26 cellular contexts compared by ENCODE assay signal in genomic region chr19:555474-555808, GRCh38. TPM values are rescaled to one million over a fixed set of nuclear protein-coding genes. Genes with fewer than 3 reads are reported as not detected.
"Had no signal": no experiment of that assay in that cellular context is flagged by ENCODE, and none has a peak within 500 bp of the region (broad histone marks: within the 10 kb centered on the region; RNA-seq: fewer than 3 reads in every experiment).

No MANE protein-coding gene starts in this region.

- H3K4me3 Mint-ChIP-seq: activated CD4-positive, alpha-beta T cell treated with anti-CD3 and anti-CD28 coated beads, Interleukin-2, amount 10 ng/mL, durations not matched to agents 7 days and 5 days; activated CD8-positive, alpha-beta memory T cell treated with anti-CD3 and anti-CD28 coated beads, Interleukin-2, amount 10 ng/mL, durations not matched to agents 7 days and 5 days; activated CD8-positive, alpha-beta T cell treated with anti-CD3 and anti-CD28 coated beads for 36 hours; activated naive CD4-positive, alpha-beta T cell treated with anti-CD3 and anti-CD28 coated beads, Interleukin-2, amount 50 U/mL, for 24 hours; naive thymus-derived CD4-positive, alpha-beta T cell; neural crest cell; stimulated activated memory B cell treated with anti-CD40 and anti-IgM and Interleukin-4, amounts not matched to agents 10 μg/mL and 1 μg/mL and 100 μg/mL, for 72 hours had no signal

- H3K27me3 ChIP-seq: body of pancreas, cardiac muscle cell, uterus had no signal

- H3K36me3 ChIP-seq: cardiac muscle cell, sigmoid colon, stomach, suprapubic skin, tibial nerve, uterus, WERI-Rb-1 had no signal

- DNase-seq: activated CD4-positive, CD25-positive, alpha-beta regulatory T cell treated with anti-CD3 and anti-CD28 coated beads, Interleukin-2, amount 50 U/mL, for 72 hours; activated CD8-positive, alpha-beta memory T cell treated with anti-CD3 and anti-CD28 coated beads, Interleukin-2, amount 10 ng/mL, durations not matched to agents 7 days and 5 days; activated gamma-delta T cell treated with Interleukin-2 at 50 U/mL for 16 hours; anterior cingulate cortex; dermis blood vessel endothelial cell; effector CD8-positive, alpha-beta T cell; kidney glomerular epithelial cell; mesendoderm; naive thymus-derived CD4-positive, alpha-beta T cell; posterior cingulate gyrus; sigmoid colon; T-helper 1 cell had no signal

- H3K9me3 ChIP-seq: body of pancreas, sigmoid colon, stomach, suprapubic skin, tibial nerve, uterus had no signal

- H3K27me3 Mint-ChIP-seq: activated CD4-positive, alpha-beta T cell treated with anti-CD3 and anti-CD28 coated beads, Interleukin-2, amount 10 ng/mL, durations not matched to agents 7 days and 5 days; activated CD8-positive, alpha-beta memory T cell treated with anti-CD3 and anti-CD28 coated beads, Interleukin-2, amount 10 ng/mL, durations not matched to agents 7 days and 5 days; activated CD8-positive, alpha-beta T cell treated with anti-CD3 and anti-CD28 coated beads for 36 hours; activated naive CD4-positive, alpha-beta T cell treated with anti-CD3 and anti-CD28 coated beads, Interleukin-2, amount 50 U/mL, for 24 hours; naive thymus-derived CD4-positive, alpha-beta T cell had no signal

- H3K27ac ChIP-seq: body of pancreas, cardiac muscle cell, sigmoid colon, suprapubic skin, tibial nerve, uterus had no signal

- ATAC-seq: stimulated activated memory B cell treated with anti-CD40 and anti-IgM and Interleukin-4, amounts not matched to agents 10 μg/mL and 1 μg/mL and 100 μg/mL, for 72 hours had no signal

- H3K36me3 Mint-ChIP-seq: activated CD8-positive, alpha-beta memory T cell treated with anti-CD3 and anti-CD28 coated beads, Interleukin-2, amount 10 ng/mL, durations not matched to agents 7 days and 5 days; activated naive CD4-positive, alpha-beta T cell treated with anti-CD3 and anti-CD28 coated beads, Interleukin-2, amount 50 U/mL, for 24 hours; naive thymus-derived CD4-positive, alpha-beta T cell; stimulated activated memory B cell treated with anti-CD40 and anti-IgM and Interleukin-4, amounts not matched to agents 10 μg/mL and 1 μg/mL and 100 μg/mL, for 72 hours had no signal

- H3K27ac Mint-ChIP-seq: activated CD4-positive, alpha-beta T cell treated with anti-CD3 and anti-CD28 coated beads, Interleukin-2, amount 10 ng/mL, durations not matched to agents 7 days and 5 days; activated CD8-positive, alpha-beta memory T cell treated with anti-CD3 and anti-CD28 coated beads, Interleukin-2, amount 10 ng/mL, durations not matched to agents 7 days and 5 days; activated CD8-positive, alpha-beta T cell treated with anti-CD3 and anti-CD28 coated beads for 36 hours; activated naive CD4-positive, alpha-beta T cell treated with anti-CD3 and anti-CD28 coated beads, Interleukin-2, amount 50 U/mL, for 24 hours; naive thymus-derived CD4-positive, alpha-beta T cell; stimulated activated memory B cell treated with anti-CD40 and anti-IgM and Interleukin-4, amounts not matched to agents 10 μg/mL and 1 μg/mL and 100 μg/mL, for 72 hours had no signal

- H3K9me3 Mint-ChIP-seq: activated CD4-positive, alpha-beta T cell treated with anti-CD3 and anti-CD28 coated beads, Interleukin-2, amount 10 ng/mL, durations not matched to agents 7 days and 5 days; activated CD8-positive, alpha-beta T cell treated with anti-CD3 and anti-CD28 coated beads for 36 hours; activated naive CD4-positive, alpha-beta T cell treated with anti-CD3 and anti-CD28 coated beads, Interleukin-2, amount 50 U/mL, for 24 hours; naive thymus-derived CD4-positive, alpha-beta T cell; neural crest cell; stimulated activated memory B cell treated with anti-CD40 and anti-IgM and Interleukin-4, amounts not matched to agents 10 μg/mL and 1 μg/mL and 100 μg/mL, for 72 hours had no signal

- H3K4me3 ChIP-seq: body of pancreas, cardiac muscle cell, sigmoid colon, smooth muscle cell, stomach, suprapubic skin, tibial nerve, uterus had no signal

- H3K4me1 Mint-ChIP-seq: activated CD8-positive, alpha-beta memory T cell treated with anti-CD3 and anti-CD28 coated beads, Interleukin-2, amount 10 ng/mL, durations not matched to agents 7 days and 5 days; activated naive CD4-positive, alpha-beta T cell treated with anti-CD3 and anti-CD28 coated beads, Interleukin-2, amount 50 U/mL, for 24 hours; neural crest cell; stimulated activated memory B cell treated with anti-CD40 and anti-IgM and Interleukin-4, amounts not matched to agents 10 μg/mL and 1 μg/mL and 100 μg/mL, for 72 hours had no signal

RNA-seq across cellular contexts. Expression of gene GZMM, which starts 11.6 kb away (rescaled TPM):
- total RNA-seq: cardiac muscle cell, cerebellum, dermis blood vessel endothelial cell, neural crest cell, smooth muscle cell had no signal

RNA-seq across cellular contexts. Expression of gene HCN2, which starts 34.2 kb away (rescaled TPM):
- polyA plus RNA-seq: naive thymus-derived CD4-positive, alpha-beta T cell had no signal
